ENCODE assay signal across 19 cellular contexts in genomic region chr13:44894001-44894770, GRCh38.
DNase-seq lines count a peak whose midpoint lies in the region; ATAC-seq and TF ChIP-seq lines count a peak whose summit lies in the region.
"Had no signal": no experiment of that assay in that cellular context is flagged by ENCODE, and none has a peak within 500 bp of the region (broad histone marks: within the 10 kb centered on the region; RNA-seq: fewer than 3 reads in every experiment).

No MANE protein-coding gene starts in this region.

- DNase-seq in SIG-M5 treated with dmso at 0.1 percent for 504 hours (lab: John Stamatoyannopoulos, UW; ENCODE audit: unreplicated experiment) (peak; percentile 38), SIG-M5 (lab: John Stamatoyannopoulos, UW) (no peak), heart left ventricle (no peak), mucosa of descending colon (no peak), GM03348 (ENCODE audit: low spot score) (no peak), ascending aorta (ENCODE audit: low spot score in 2 of 2) (no peak), NCI-H1105 treated with DMSO at 0.1 percent for 48 hours (lab: John Stamatoyannopoulos, UW) (no peak)
- no peak for DNase-seq in stimulated activated effector memory CD8-positive, alpha-beta T cell treated with anti-CD3 and anti-CD28 coated beads, Interleukin-12 subunit alpha, Interleukin-12 subunit beta, amount 100 ng/mL, for 72 hours (ENCODE audit: low spot score in 2 of 2)
- DNase-seq: activated CD4-positive, alpha-beta T cell treated with anti-CD3 and anti-CD28 coated beads for 1 hour; activated effector memory CD4-positive, alpha-beta T cell treated with Interleukin-2 at 50 U/mL for 16 hours; caudate nucleus; CD4-positive, CD25-positive, alpha-beta regulatory T cell; DND-41; NCI-H1694; NCI-H226; pancreas had no signal

- H3K27me3 ChIP-seq in heart left ventricle (no peaks in the 10 kb centered on the region), ascending aorta (no peaks in the 10 kb centered on the region)
- H3K27me3 ChIP-seq: pancreas, SJSA1 had no signal

- H3K9me3 ChIP-seq in heart left ventricle (no peaks in the 10 kb centered on the region), mucosa of descending colon (no peaks in the 10 kb centered on the region), ascending aorta (no peaks in the 10 kb centered on the region)
- H3K9me3 ChIP-seq: pancreas, SJSA1 had no signal

- H3K36me3 Mint-ChIP-seq in stimulated activated effector memory CD8-positive, alpha-beta T cell treated with anti-CD3 and anti-CD28 coated beads, Interleukin-12 subunit alpha, Interleukin-12 subunit beta, amount 100 ng/mL, for 72 hours = no peaks in the 10 kb centered on the region
- H3K36me3 Mint-ChIP-seq: CD4-positive, CD25-positive, alpha-beta regulatory T cell had no signal

- H3K36me3 ChIP-seq in heart left ventricle (no peaks in the 10 kb centered on the region), mucosa of descending colon (ENCODE audit: low read depth) (no peaks in the 10 kb centered on the region), ascending aorta (no peaks in the 10 kb centered on the region)
- H3K36me3 ChIP-seq: pancreas, SJSA1 had no signal

- intact Hi-C loops in heart left ventricle (cut with DNase I) (no loop called here), mucosa of descending colon (cut with DNase I, micrococcal nuclease) (no loop called here), ascending aorta (cut with DNase I) (no loop called here)

- TF ChIP-seq CTCF in heart left ventricle (IDR thresholded peaks at IDR 0.05) (no peak), mucosa of descending colon (IDR thresholded peaks at IDR 0.05) (no peak), ascending aorta (IDR thresholded peaks at IDR 0.05) (no peak)

- no peak overlapping the region for H3K27ac Mint-ChIP-seq in stimulated activated effector memory CD8-positive, alpha-beta T cell treated with anti-CD3 and anti-CD28 coated beads, Interleukin-12 subunit alpha, Interleukin-12 subunit beta, amount 100 ng/mL, for 72 hours
- H3K27ac Mint-ChIP-seq: stimulated activated naive CD8-positive, alpha-beta T cell treated with anti-CD3 and anti-CD28 coated beads, Interleukin-15, Interleukin-2, amounts not matched to agents 100 ng/mL and 50 ng/mL, for 24 hours had no signal

- H3K4me3 ChIP-seq in heart left ventricle = no peak overlapping the region
- no peak overlapping the region for H3K4me3 ChIP-seq in mucosa of descending colon
- H3K4me3 ChIP-seq in ascending aorta = no peak overlapping the region
- H3K4me3 ChIP-seq: pancreas, SJSA1 had no signal

- peaks cover 3% of the 10 kb centered on the region for H3K9me3 Mint-ChIP-seq in stimulated activated effector memory CD8-positive, alpha-beta T cell treated with anti-CD3 and anti-CD28 coated beads, Interleukin-12 subunit alpha, Interleukin-12 subunit beta, amount 100 ng/mL, for 72 hours

- 66 to 70% (median 67%) methylated on average over 13 of the region's 13 CpGs for WGBS in heart left ventricle, 4 donors

- H3K4me3 Mint-ChIP-seq in stimulated activated effector memory CD8-positive, alpha-beta T cell treated with anti-CD3 and anti-CD28 coated beads, Interleukin-12 subunit alpha, Interleukin-12 subunit beta, amount 100 ng/mL, for 72 hours = no peak overlapping the region
- H3K4me3 Mint-ChIP-seq: CD4-positive, CD25-positive, alpha-beta regulatory T cell; stimulated activated naive CD8-positive, alpha-beta T cell treated with anti-CD3 and anti-CD28 coated beads, Interleukin-15, Interleukin-2, amounts not matched to agents 100 ng/mL and 50 ng/mL, for 24 hours had no signal

- H3K4me1 ChIP-seq in heart left ventricle (peaks cover 0 to 6% (median 0%) of the 10 kb centered on the region in 12 donors), mucosa of descending colon (ENCODE audit: low read depth) (peaks cover 5% of the 10 kb centered on the region), ascending aorta (no peaks in the 10 kb centered on the region)
- H3K4me1 ChIP-seq: pancreas had no signal

- no peaks in the 10 kb centered on the region for H3K4me1 Mint-ChIP-seq in stimulated activated effector memory CD8-positive, alpha-beta T cell treated with anti-CD3 and anti-CD28 coated beads, Interleukin-12 subunit alpha, Interleukin-12 subunit beta, amount 100 ng/mL, for 72 hours
- H3K4me1 Mint-ChIP-seq: CD4-positive, CD25-positive, alpha-beta regulatory T cell had no signal

- ATAC-seq in heart left ventricle = peak; percentile 39 to 69 (median 62)
- peak; percentile 18 for ATAC-seq in mucosa of descending colon
- peak; percentile 24 for ATAC-seq in stimulated activated effector memory CD8-positive, alpha-beta T cell treated with anti-CD3 and anti-CD28 coated beads, Interleukin-12 subunit alpha, Interleukin-12 subunit beta, amount 100 ng/mL, for 72 hours
- ATAC-seq: HCT116, pancreas had no signal

- no peak overlapping the region for H3K27ac ChIP-seq in heart left ventricle
- no peak overlapping the region for H3K27ac ChIP-seq in ascending aorta
- H3K27ac ChIP-seq: pancreas, SJSA1 had no signal

- TF ChIP-seq POLR2A in heart left ventricle (IDR thresholded peaks at IDR 0.05) = no peak
